In the genomic region with DNA sequence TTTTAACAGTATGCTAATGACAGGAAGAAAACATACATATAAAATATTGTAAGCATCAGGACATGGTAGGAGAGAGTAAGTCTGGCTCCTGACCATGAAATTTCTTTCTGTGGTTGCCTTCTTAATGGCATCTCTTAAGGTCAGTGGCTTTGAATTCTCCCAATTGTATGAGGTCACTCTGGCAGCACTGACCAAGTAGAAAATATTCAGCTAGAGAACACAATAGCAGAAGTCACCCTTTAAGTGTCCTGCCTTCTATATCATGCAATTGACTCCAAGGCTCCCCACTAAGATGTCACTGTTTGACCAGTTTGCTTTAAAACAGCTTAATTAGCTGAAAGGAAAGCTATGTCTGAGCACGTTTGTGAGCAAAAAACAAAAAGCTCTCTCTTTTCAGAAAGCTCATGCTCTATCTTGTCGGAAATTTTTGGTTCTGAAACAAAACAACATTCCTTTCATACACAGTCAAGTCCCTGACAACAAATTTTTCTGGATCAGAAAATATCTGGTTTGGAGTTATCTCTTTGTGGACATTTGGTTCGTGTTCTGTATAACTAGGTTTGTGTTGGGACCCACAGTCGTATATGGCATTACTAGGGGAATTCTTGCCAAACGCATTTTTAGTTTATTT, we compare ENCODE assay signal across 23 cellular contexts.
DNase-seq lines count a peak whose midpoint lies in the region; ATAC-seq and TF ChIP-seq lines count a peak whose summit lies in the region.
"Had no signal": no experiment of that assay in that cellular context is flagged by ENCODE, and none has a peak within 500 bp of the region (broad histone marks: within the 10 kb centered on the region; RNA-seq: fewer than 3 reads in every experiment).

No MANE protein-coding gene starts in this region.

- CTCF ChIA-PET in MCF 10A (lab: Yijun Ruan, JAX), result interaction anchor here (0.7 to 1.0 kb wide), 3 partner anchors 21 to 293 kb away, joined by 3 read pairs; no protein-coding TSS in a partner anchor

- in situ Hi-C loops in gastrocnemius medialis (cut with MboI; ENCODE audit: low sequenced_read_pairs in 4 of 4), result no loop called here

- H3K27me3 ChIP-seq in breast epithelium, result no peaks in the 10 kb centered on the region
- H3K27me3 ChIP-seq in layer of hippocampus (ENCODE audit: control insufficient read depth, insufficient read depth, low read length), result no peaks in the 10 kb centered on the region
- H3K27me3 ChIP-seq in gastrocnemius medialis, result no peaks in the 10 kb centered on the region
- no peaks in the 10 kb centered on the region for H3K27me3 ChIP-seq in esophagus squamous epithelium
- H3K27me3 ChIP-seq: BLaER1 had no signal

- ATAC-seq in gastrocnemius medialis, result no peak
- ATAC-seq in activated CD4-positive, CD25-positive, alpha-beta regulatory T cell treated with anti-CD3 and anti-CD28 coated beads, Interleukin-2, amount 50 U/mL, for 24 hours, result no peak
- ATAC-seq: GM12878; stimulated activated memory B cell treated with anti-CD40 and anti-IgM and Interleukin-4, amounts not matched to agents 10 μg/mL and 1 μg/mL and 100 μg/mL, for 72 hours had no signal

- H3K36me3 ChIP-seq in breast epithelium (no peaks in the 10 kb centered on the region), gastrocnemius medialis (no peaks in the 10 kb centered on the region), esophagus squamous epithelium (no peaks in the 10 kb centered on the region)
- H3K36me3 ChIP-seq: BLaER1, prostate gland, transverse colon had no signal

- H3K27ac ChIP-seq in breast epithelium (peak overlapping the region; percentile 48 to 70), layer of hippocampus (ENCODE audit: low read depth, low read length) (peak overlapping the region; percentile 16), substantia nigra (ENCODE audit: low read depth, low read length, poor library complexity, severe bottlenecking) (peak overlapping the region; percentile 63), gastrocnemius medialis (no peak overlapping the region), esophagus squamous epithelium (peak overlapping the region in 1 of 4 donors; percentile 38)
- H3K27ac ChIP-seq: 22Rv1, BLaER1, prostate gland, transverse colon had no signal

- H3K36me3 Mint-ChIP-seq in MCF 10A (ENCODE audit: insufficient read depth, unreplicated experiment), result no peaks in the 10 kb centered on the region
- H3K36me3 Mint-ChIP-seq: activated naive CD8-positive, alpha-beta T cell treated with anti-CD3 and anti-CD28 coated beads, Interleukin-2, amount 10 ng/mL, durations not matched to agents 7 days and 5 days; natural killer cell; stimulated activated memory B cell treated with anti-CD40 and anti-IgM and Interleukin-4, amounts not matched to agents 10 μg/mL and 1 μg/mL and 100 μg/mL, for 72 hours had no signal

- TF ChIP-seq POLR2A in breast epithelium (IDR thresholded peaks at IDR 0.05), result no peak
- no peak for TF ChIP-seq POLR2A in gastrocnemius medialis (IDR thresholded peaks at IDR 0.05)
- no peak for TF ChIP-seq POLR2A in esophagus squamous epithelium (IDR thresholded peaks at IDR 0.05)

- no peaks in the 10 kb centered on the region for H3K9me3 ChIP-seq in breast epithelium
- H3K9me3 ChIP-seq in gastrocnemius medialis, result no peaks in the 10 kb centered on the region
- no peaks in the 10 kb centered on the region for H3K9me3 ChIP-seq in esophagus squamous epithelium
- H3K9me3 ChIP-seq: BLaER1, prostate gland, transverse colon had no signal

- no TSS peak for BruUV-seq in MCF 10A (replicated peaks; lab: Mats Ljungman, UMichigan)

- WGBS in esophagus squamous epithelium, 2 donors, result 19 to 21% methylated on average over 5 of the region's 5 CpGs

- H3K27me3 Mint-ChIP-seq in MCF 10A (ENCODE audit: insufficient read depth, unreplicated experiment), result no peaks in the 10 kb centered on the region

- no peaks in the 10 kb centered on the region for H3K9me3 Mint-ChIP-seq in MCF 10A (ENCODE audit: unreplicated experiment)
- H3K9me3 Mint-ChIP-seq: activated naive CD8-positive, alpha-beta T cell treated with anti-CD3 and anti-CD28 coated beads, Interleukin-2, amount 10 ng/mL, durations not matched to agents 7 days and 5 days; activated T-helper 1 cell treated with anti-CD3 and anti-CD28 coated beads, Interleukin-12 subunit alpha, Interleukin-12 subunit beta, Interleukin-2, Interleukin-4 antibody, amounts not matched to agents 30 ng/mL and 10 ng/mL and 1 ng/mL, durations not matched to agents 14 hours and 24 hours and 36 hours; natural killer cell; stimulated activated memory B cell treated with anti-CD40 and anti-IgM and Interleukin-4, amounts not matched to agents 10 μg/mL and 1 μg/mL and 100 μg/mL, for 72 hours had no signal

- no peak overlapping the region for H3K27ac Mint-ChIP-seq in MCF 10A (ENCODE audit: low read depth, unreplicated experiment)
- H3K27ac Mint-ChIP-seq: activated naive CD8-positive, alpha-beta T cell treated with anti-CD3 and anti-CD28 coated beads, Interleukin-2, amount 10 ng/mL, durations not matched to agents 7 days and 5 days; activated T-helper 1 cell treated with anti-CD3 and anti-CD28 coated beads, Interleukin-12 subunit alpha, Interleukin-12 subunit beta, Interleukin-2, Interleukin-4 antibody, amounts not matched to agents 30 ng/mL and 10 ng/mL and 1 ng/mL, durations not matched to agents 14 hours and 24 hours and 36 hours; stimulated activated memory B cell treated with anti-CD40 and anti-IgM and Interleukin-4, amounts not matched to agents 10 μg/mL and 1 μg/mL and 100 μg/mL, for 72 hours had no signal

- no peak for TF ChIP-seq CTCF in breast epithelium (IDR thresholded peaks at IDR 0.05)
- TF ChIP-seq CTCF in MCF 10A (IDR thresholded peaks at IDR 0.05; ENCODE audit: unreplicated experiment), result no peak
- TF ChIP-seq CTCF in gastrocnemius medialis (IDR thresholded peaks at IDR 0.05 in 4 of 5, conservative IDR thresholded peaks at IDR 0.05 in 1 of 5), result no peak
- no peak for TF ChIP-seq CTCF in esophagus squamous epithelium (IDR thresholded peaks at IDR 0.05)

- DNase-seq in breast epithelium (ENCODE audit: low spot score in 2 of 2) (no peak), MCF 10A (ENCODE audit: unreplicated experiment) (no peak), epidermal melanocyte (ENCODE audit: insufficient read length, low spot score) (peak; percentile 19), substantia nigra (lab: John Stamatoyannopoulos, UW) (no peak), gastrocnemius medialis (no peak), esophagus squamous epithelium (lab: John Stamatoyannopoulos, UW) (no peak)
- DNase-seq: activated naive CD8-positive, alpha-beta T cell treated with anti-CD3 and anti-CD28 coated beads, Interleukin-2, amount 10 ng/mL, durations not matched to agents 7 days and 5 days; central memory CD4-positive, alpha-beta T cell; GDM1; KG1; natural killer cell; NCI-H1048; NCI-H2029; NCI-H524; transverse colon had no signal

- POLR2A ChIA-PET in MCF 10A (lab: Yijun Ruan, JAX), result no interaction called here

- H3K4me3 ChIP-seq in breast epithelium (no peak overlapping the region), gastrocnemius medialis (no peak overlapping the region), esophagus squamous epithelium (no peak overlapping the region)
- H3K4me3 ChIP-seq: BLaER1, GM12878, prostate gland, transverse colon had no signal

- H3K4me3 Mint-ChIP-seq in MCF 10A (ENCODE audit: unreplicated experiment), result no peak overlapping the region
- H3K4me3 Mint-ChIP-seq: activated naive CD8-positive, alpha-beta T cell treated with anti-CD3 and anti-CD28 coated beads, Interleukin-2, amount 10 ng/mL, durations not matched to agents 7 days and 5 days; activated T-helper 1 cell treated with anti-CD3 and anti-CD28 coated beads, Interleukin-12 subunit alpha, Interleukin-12 subunit beta, Interleukin-2, Interleukin-4 antibody, amounts not matched to agents 30 ng/mL and 10 ng/mL and 1 ng/mL, durations not matched to agents 14 hours and 24 hours and 36 hours; stimulated activated memory B cell treated with anti-CD40 and anti-IgM and Interleukin-4, amounts not matched to agents 10 μg/mL and 1 μg/mL and 100 μg/mL, for 72 hours had no signal

- intact Hi-C loops in breast epithelium (cut with DNase I; ENCODE audit: low total_unique reads) (no loop called here), MCF 10A (cut with micrococcal nuclease) (no loop called here), gastrocnemius medialis (cut with DNase I; ENCODE audit: low total_unique reads) (no loop called here), esophagus squamous epithelium (cut with DNase I) (no loop called here)

- H3K4me1 ChIP-seq in breast epithelium, result no peaks in the 10 kb centered on the region
- H3K4me1 ChIP-seq in gastrocnemius medialis, result peaks cover 21 to 27% of the 10 kb centered on the region in 2 donors
- H3K4me1 ChIP-seq in esophagus squamous epithelium, result peaks cover 0 to 33% (median 16%) of the 10 kb centered on the region in 3 donors
- H3K4me1 ChIP-seq: prostate gland had no signal

- H3K4me1 Mint-ChIP-seq in MCF 10A (ENCODE audit: insufficient read depth, unreplicated experiment), result no peaks in the 10 kb centered on the region

Comparison
In these comparisons a context has a peak if more than half of its experiments do, and no peak if none do; other contexts are left out.
1. H3K27ac ChIP-seq: peak in breast epithelium (2 of 2), layer of hippocampus (single experiment) and substantia nigra (single experiment); none in gastrocnemius medialis (0 of 4).